In the genomic region with DNA sequence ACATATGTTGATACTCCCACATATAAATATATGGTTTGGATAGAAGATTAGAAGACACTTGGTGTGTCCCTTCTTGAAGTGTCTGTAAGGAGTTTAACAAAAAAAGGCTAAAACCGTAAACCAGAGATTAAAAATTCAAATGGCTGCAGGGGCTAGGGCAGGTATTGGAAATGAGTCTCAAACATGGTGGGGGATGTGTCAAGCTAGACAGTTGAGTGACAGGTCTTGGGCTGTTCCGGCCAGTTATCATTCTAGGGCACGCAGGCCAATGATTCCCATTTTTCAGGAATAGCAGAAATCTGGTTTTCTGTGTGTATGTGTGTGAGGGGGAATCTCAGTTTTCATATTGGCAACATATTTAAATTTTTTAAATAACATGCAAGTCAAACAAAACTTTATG, we compare ENCODE assay signal across 36 cellular contexts.
"Had no signal": no experiment of that assay in that cellular context is flagged by ENCODE, and none has a peak within 500 bp of the region (broad histone marks: within the 10 kb centered on the region; RNA-seq: fewer than 3 reads in every experiment).

No MANE protein-coding gene starts in this region.

- H3K4me1 ChIP-seq: adrenal gland, body of pancreas, breast epithelium had no signal

- H3K4me3 ChIP-seq: adrenal gland, body of pancreas, breast epithelium had no signal

- H3K27ac Mint-ChIP-seq: activated B cell treated with CpG ODN at 0.5 μM for 24 hours; activated CD4-positive, alpha-beta memory T cell treated with anti-CD3 and anti-CD28 coated beads for 36 hours; activated naive CD4-positive, alpha-beta T cell treated with anti-CD3 and anti-CD28 coated beads for 36 hours; activated naive CD4-positive, alpha-beta T cell treated with anti-CD3 and anti-CD28 coated beads, Interleukin-2, amount 50 U/mL, for 72 hours; activated naive CD8-positive, alpha-beta T cell treated with anti-CD3 and anti-CD28 coated beads for 36 hours; activated T-cell treated with anti-CD3 and anti-CD28 coated beads, Interleukin-2, amount 50 U/mL, for 72 hours; activated T-helper 1 cell treated with anti-CD3 and anti-CD28 coated beads, Interleukin-12 subunit alpha, Interleukin-12 subunit beta, Interleukin-2, Interleukin-4 antibody, amounts not matched to agents 30 ng/mL and 10 ng/mL and 1 ng/mL, durations not matched to agents 14 hours and 24 hours and 36 hours; activated T-helper 17 cell treated with anti-CD3 and anti-CD28 coated beads, Interleukin-2, amount 50 U/mL, for 72 hours; T-helper 1 cell treated with Interleukin-12 subunit alpha and Interleukin-12 subunit beta and Interleukin-4 antibody, amounts not matched to agents 30 μg/mL and 1 μg/mL, for 36 hours; T-helper 2 cell treated with Interferon-gamma antibody and Interleukin-4, amounts not matched to agents 5 μg/mL and 100 μg/mL, for 36 hours had no signal

- DNase-seq: activated B cell treated with CpG ODN at 0.5 μM for 24 hours; activated CD4-positive, alpha-beta memory T cell treated with anti-CD3 and anti-CD28 coated beads for 36 hours; activated CD4-positive, alpha-beta T cell treated with anti-CD3 and anti-CD28 coated beads for 4 hours; activated CD4-positive, alpha-beta T cell treated with anti-CD3 and anti-CD28 coated beads, Interleukin-2, amount 10 ng/mL, durations not matched to agents 24 days and 14 days; activated CD4-positive, alpha-beta T cell treated with anti-CD3 and anti-CD28 coated beads, Interleukin-2, amount 50 U/mL, for 1 hour; activated CD4-positive, alpha-beta T cell treated with anti-CD3 and anti-CD28 coated beads, Interleukin-2, amount 50 U/mL, for 4 hours; activated CD4-positive, CD25-positive, alpha-beta regulatory T cell treated with anti-CD3 and anti-CD28 coated beads, Interleukin-2, amount 50 U/mL, for 72 hours; activated CD8-positive, alpha-beta memory T cell treated with anti-CD3 and anti-CD28 coated beads, Interleukin-2, amount 50 U/mL, for 4 hours; activated effector memory CD4-positive, alpha-beta T cell treated with anti-CD3 and anti-CD28 coated beads, Interleukin-2, amount 50 U/mL, for 16 hours; activated gamma-delta T cell treated with Interleukin-2 at 50 U/mL for 16 hours; activated naive CD4-positive, alpha-beta T cell; activated naive CD4-positive, alpha-beta T cell treated with anti-CD3 and anti-CD28 coated beads for 36 hours; activated naive CD4-positive, alpha-beta T cell treated with anti-CD3 and anti-CD28 coated beads, Interleukin-2, amount 50 U/mL, for 16 hours; activated naive CD8-positive, alpha-beta T cell treated with anti-CD3 and anti-CD28 coated beads for 36 hours; activated T-cell treated with anti-CD3 and anti-CD28 coated beads for 4 hours; activated T-cell treated with anti-CD3 and anti-CD28 coated beads, Interleukin-2, amount 50 U/mL, for 1 hour; activated T-cell treated with anti-CD3 and anti-CD28 coated beads, Interleukin-2, amount 50 U/mL, for 4 hours; activated T-cell treated with anti-CD3 and anti-CD28 coated beads, Interleukin-2, amount 50 U/mL, for 72 hours; adrenal gland; amniotic stem cell; aorta; body of pancreas; brain microvascular endothelial cell; central memory CD4-positive, alpha-beta T cell; T-helper 1 cell; T-helper 2 cell; T-helper 9 cell had no signal

- FAIRE-seq: astrocyte, TTC549 had no signal

- H3K27ac ChIP-seq: adrenal gland, body of pancreas, brain microvascular endothelial cell, breast epithelium, VCaP had no signal

- H3K4me1 Mint-ChIP-seq: activated B cell treated with CpG ODN at 0.5 μM for 24 hours had no signal

- ATAC-seq: activated naive CD4-positive, alpha-beta T cell treated with anti-CD3 and anti-CD28 coated beads, Interleukin-2, amount 50 U/mL, for 72 hours; activated T-cell treated with anti-CD3 and anti-CD28 coated beads, Interleukin-2, amount 50 U/mL, for 4 hours; activated T-cell treated with anti-CD3 and anti-CD28 coated beads, Interleukin-2, amount 50 U/mL, for 72 hours; activated T-helper 17 cell treated with anti-CD3 and anti-CD28 coated beads, Interleukin-2, amount 50 U/mL, for 72 hours; body of pancreas had no signal

- H3K9me3 ChIP-seq: adrenal gland, body of pancreas, breast epithelium had no signal

- H3K4me3 Mint-ChIP-seq: activated B cell treated with CpG ODN at 0.5 μM for 24 hours; activated CD4-positive, alpha-beta memory T cell treated with anti-CD3 and anti-CD28 coated beads for 36 hours; activated CD4-positive, alpha-beta T cell treated with anti-CD3 and anti-CD28 coated beads, Interleukin-2, amount 10 ng/mL, durations not matched to agents 24 days and 14 days; activated naive CD4-positive, alpha-beta T cell treated with anti-CD3 and anti-CD28 coated beads for 36 hours; activated naive CD8-positive, alpha-beta T cell treated with anti-CD3 and anti-CD28 coated beads for 36 hours; activated T-cell treated with anti-CD3 and anti-CD28 coated beads, Interleukin-2, amount 50 U/mL, for 4 hours; activated T-cell treated with anti-CD3 and anti-CD28 coated beads, Interleukin-2, amount 50 U/mL, for 72 hours; activated T-helper 1 cell treated with anti-CD3 and anti-CD28 coated beads, Interleukin-12 subunit alpha, Interleukin-12 subunit beta, Interleukin-2, Interleukin-4 antibody, amounts not matched to agents 30 ng/mL and 10 ng/mL and 1 ng/mL, durations not matched to agents 14 hours and 24 hours and 36 hours; activated T-helper 17 cell treated with anti-CD3 and anti-CD28 coated beads, Interleukin-2, amount 50 U/mL, for 72 hours; T-helper 1 cell treated with Interleukin-12 subunit alpha and Interleukin-12 subunit beta and Interleukin-4 antibody, amounts not matched to agents 30 μg/mL and 1 μg/mL, for 36 hours; T-helper 2 cell treated with Interferon-gamma antibody and Interleukin-4, amounts not matched to agents 5 μg/mL and 100 μg/mL, for 36 hours had no signal

- H3K36me3 ChIP-seq: adrenal gland, brain microvascular endothelial cell, breast epithelium had no signal

- H3K27me3 Mint-ChIP-seq: activated CD4-positive, alpha-beta T cell treated with anti-CD3 and anti-CD28 coated beads, Interleukin-2, amount 10 ng/mL, durations not matched to agents 24 days and 14 days; activated naive CD8-positive, alpha-beta T cell treated with anti-CD3 and anti-CD28 coated beads for 36 hours had no signal

- H3K9me3 Mint-ChIP-seq: activated B cell treated with CpG ODN at 0.5 μM for 24 hours; activated CD4-positive, alpha-beta memory T cell treated with anti-CD3 and anti-CD28 coated beads for 36 hours; activated CD4-positive, alpha-beta T cell treated with anti-CD3 and anti-CD28 coated beads, Interleukin-2, amount 10 ng/mL, durations not matched to agents 24 days and 14 days; activated naive CD4-positive, alpha-beta T cell treated with anti-CD3 and anti-CD28 coated beads for 36 hours; activated naive CD4-positive, alpha-beta T cell treated with anti-CD3 and anti-CD28 coated beads, Interleukin-2, amount 50 U/mL, for 72 hours; activated naive CD8-positive, alpha-beta T cell treated with anti-CD3 and anti-CD28 coated beads for 36 hours; activated T-cell treated with anti-CD3 and anti-CD28 coated beads, Interleukin-2, amount 50 U/mL, for 4 hours; activated T-cell treated with anti-CD3 and anti-CD28 coated beads, Interleukin-2, amount 50 U/mL, for 72 hours; activated T-helper 1 cell treated with anti-CD3 and anti-CD28 coated beads, Interleukin-12 subunit alpha, Interleukin-12 subunit beta, Interleukin-2, Interleukin-4 antibody, amounts not matched to agents 30 ng/mL and 10 ng/mL and 1 ng/mL, durations not matched to agents 14 hours and 24 hours and 36 hours; activated T-helper 17 cell treated with anti-CD3 and anti-CD28 coated beads, Interleukin-2, amount 50 U/mL, for 72 hours; T-helper 1 cell treated with Interleukin-12 subunit alpha and Interleukin-12 subunit beta and Interleukin-4 antibody, amounts not matched to agents 30 μg/mL and 1 μg/mL, for 36 hours; T-helper 2 cell treated with Interferon-gamma antibody and Interleukin-4, amounts not matched to agents 5 μg/mL and 100 μg/mL, for 36 hours had no signal

- H3K27me3 ChIP-seq: adrenal gland, body of pancreas, brain microvascular endothelial cell, breast epithelium had no signal
